ENCODE assay signal across 8 cellular contexts in genomic region chr3:112561085-112561692, GRCh38. TPM values are rescaled to one million over a fixed set of nuclear protein-coding genes. Genes with fewer than 3 reads are reported as not detected.
DNase-seq lines count a peak whose midpoint lies in the region; ATAC-seq and TF ChIP-seq lines count a peak whose summit lies in the region.

No MANE protein-coding gene starts in this region.

- peak overlapping the region; percentile 89 for H3K4me3 Mint-ChIP-seq in activated CD8-positive, alpha-beta T cell treated with anti-CD3 and anti-CD28 coated beads for 36 hours
- peak overlapping the region; percentile 92 for H3K4me3 Mint-ChIP-seq in endodermal cell

- peaks cover 44% of the 10 kb centered on the region for H3K4me1 Mint-ChIP-seq in activated CD8-positive, alpha-beta T cell treated with anti-CD3 and anti-CD28 coated beads for 36 hours (ENCODE audit: low read depth)
- H3K4me1 Mint-ChIP-seq in endodermal cell: peaks cover 28% of the 10 kb centered on the region

- no peaks in the 10 kb centered on the region for H3K27me3 Mint-ChIP-seq in activated CD8-positive, alpha-beta T cell treated with anti-CD3 and anti-CD28 coated beads for 36 hours
- no peaks in the 10 kb centered on the region for H3K27me3 Mint-ChIP-seq in endodermal cell (ENCODE audit: insufficient read depth)

- POLR2A ChIA-PET in activated CD8-positive, alpha-beta T cell treated with anti-CD3 and anti-CD28 coated beads for 36 hours (lab: Charles Lee): interaction anchor here (0.7 to 1.9 kb wide), 5 partner anchors 10 to 227 kb away, joined by 3 to 7 read pairs (median 4); partner anchors contain the start of gene CD200

- peaks cover 0 to 9% (median 7%) of the 10 kb centered on the region in 11 experiments; a peak in 9 of 22 replicates for H3K9me3 ChIP-seq in BLaER1 treated with 17β-estradiol and CSF1 and Interleukin-3, amounts not matched to agents 10 nM and 100 nM (replicated peaks in 1 of 11)
- no peaks in the 10 kb centered on the region for H3K9me3 ChIP-seq in endodermal cell (ENCODE audit: control insufficient read depth, low read length)

- CTCF ChIA-PET in activated CD8-positive, alpha-beta T cell treated with anti-CD3 and anti-CD28 coated beads for 36 hours (lab: Charles Lee): interaction anchor here (1.1 kb wide), 1 partner anchor 268 kb away, joined by 6 read pairs; the partner anchor contains the start of gene SLC9C1

- H3K27ac Mint-ChIP-seq in activated CD8-positive, alpha-beta T cell treated with anti-CD3 and anti-CD28 coated beads for 36 hours: peak overlapping the region; percentile 94
- peak overlapping the region; percentile 98 for H3K27ac Mint-ChIP-seq in endodermal cell

- H4K20me1 ChIP-seq in BLaER1 treated with 17β-estradiol and CSF1 and Interleukin-3, amounts not matched to agents 10 nM and 100 nM: peaks cover 0 to 22% (median 8%) of the 10 kb centered on the region in 11 experiments; a peak in 10 of 22 replicates

- H3K9ac ChIP-seq in BLaER1 treated with 17β-estradiol and CSF1 and Interleukin-3, amounts not matched to agents 10 nM and 100 nM: peak overlapping the region; percentile 87 to 96 (median 94)
- peak overlapping the region; percentile 81 for H3K9ac ChIP-seq in endodermal cell (ENCODE audit: extremely low read depth, low read length, poor library complexity, severe bottlenecking)

- TF ChIP-seq CTCF in activated CD8-positive, alpha-beta T cell treated with anti-CD3 and anti-CD28 coated beads for 36 hours (IDR thresholded peaks at IDR 0.05): no peak
- no peak for TF ChIP-seq CTCF in endodermal cell (conservative IDR thresholded peaks at IDR 0.05)

- intact Hi-C loops in activated CD8-positive, alpha-beta T cell treated with anti-CD3 and anti-CD28 coated beads for 36 hours (cut with micrococcal nuclease): loop anchor here (10.0 kb wide), 1 partner anchor 414 kb away; the partner anchor contains the start of gene CD200R1

- H3K4me1 ChIP-seq in BLaER1 treated with 17β-estradiol and CSF1 and Interleukin-3, amounts not matched to agents 10 nM and 100 nM: peaks cover 21 to 46% (median 43%) of the 10 kb centered on the region in 10 experiments
- no peaks in the 10 kb centered on the region for H3K4me1 ChIP-seq in endodermal cell (ENCODE audit: control insufficient read depth, insufficient read depth, low read length)

- peak overlapping the region; percentile 79 to 96 (median 90) for H3K4me3 ChIP-seq in BLaER1 treated with 17β-estradiol and CSF1 and Interleukin-3, amounts not matched to agents 10 nM and 100 nM
- H3K4me3 ChIP-seq in endodermal cell (ENCODE audit: low read length): peak overlapping the region; percentile 98

- peak overlapping the region; percentile 78 to 97 (median 91) for H3K4me2 ChIP-seq in BLaER1 treated with 17β-estradiol and CSF1 and Interleukin-3, amounts not matched to agents 10 nM and 100 nM

- H3K27me3 ChIP-seq in BLaER1 treated with 17β-estradiol and CSF1 and Interleukin-3, amounts not matched to agents 10 nM and 100 nM: no peaks in the 10 kb centered on the region
- no peaks in the 10 kb centered on the region for H3K27me3 ChIP-seq in endodermal cell (ENCODE audit: control insufficient read depth, insufficient read depth, low read length, poor library complexity, severe bottlenecking)

- ATAC-seq in GM19035 (IDR thresholded peaks at IDR 0.05; ENCODE audit: unreplicated experiment): peak; percentile 29
- ATAC-seq in HG03342 (IDR thresholded peaks at IDR 0.05; ENCODE audit: unreplicated experiment): peak; percentile 43
- peak; percentile 48 for ATAC-seq in activated CD8-positive, alpha-beta T cell treated with anti-CD3 and anti-CD28 coated beads for 36 hours

- peak overlapping the region; percentile 86 to 96 (median 94) for H3K27ac ChIP-seq in BLaER1 treated with 17β-estradiol and CSF1 and Interleukin-3, amounts not matched to agents 10 nM and 100 nM
- peak overlapping the region; percentile 96 for H3K27ac ChIP-seq in endodermal cell (ENCODE audit: low read depth, low read length)

- no peaks in the 10 kb centered on the region for H3K9me3 Mint-ChIP-seq in activated CD8-positive, alpha-beta T cell treated with anti-CD3 and anti-CD28 coated beads for 36 hours
- peaks cover 3% of the 10 kb centered on the region for H3K9me3 Mint-ChIP-seq in endodermal cell

- H3K36me3 ChIP-seq in BLaER1 treated with 17β-estradiol and CSF1 and Interleukin-3, amounts not matched to agents 10 nM and 100 nM: peaks cover 6 to 40% (median 20%) of the 10 kb centered on the region in 11 experiments
- peaks cover 7% of the 10 kb centered on the region for H3K36me3 ChIP-seq in endodermal cell (ENCODE audit: control insufficient read depth, insufficient read depth, low read length)

- WGBS in endodermal cell (ENCODE audit: insufficient coverage in 1 of 2, insufficient read length in 1 of 2), 2 experiments: 0% methylated on average over 9 to 44 of the region's 44 CpGs

- DNase-seq in NCI-H69 (lab: John Stamatoyannopoulos, UW) (peak; percentile 71), endodermal cell (peak; percentile 91), midbrain (lab: John Stamatoyannopoulos, UW) (peak; percentile 82)
- peak; percentile 89 for DNase-seq in activated CD8-positive, alpha-beta T cell treated with anti-CD3 and anti-CD28 coated beads for 36 hours
- peak; percentile 24 to 68 for DNase-seq in stimulated activated CD8-positive, alpha-beta memory T cell treated with anti-CD3 and anti-CD28 coated beads, Interleukin-2, amount 100 ng/mL, for 1 hour (ENCODE audit: low read depth in 2 of 2)

- peaks cover 16% of the 10 kb centered on the region for H3K36me3 Mint-ChIP-seq in activated CD8-positive, alpha-beta T cell treated with anti-CD3 and anti-CD28 coated beads for 36 hours (ENCODE audit: low read depth)
- peaks cover 25% of the 10 kb centered on the region for H3K36me3 Mint-ChIP-seq in endodermal cell (ENCODE audit: low read depth)

RNA-seq across cellular contexts. Expression of gene ATG3, which starts 0.6 kb away (rescaled TPM):
- total RNA-seq in activated CD8-positive, alpha-beta T cell treated with anti-CD3 and anti-CD28 coated beads for 36 hours: 10 to 100 TPM; 56.5 to 58.4 TPM
- 10 to 100 TPM; 36.3 to 42.1 TPM for total RNA-seq in endodermal cell
- polyA plus RNA-seq in endodermal cell (2013, experiment 1 of 2): 41.5 TPM
- 41.5 TPM for polyA plus RNA-seq in endodermal cell (2013, experiment 2 of 2)

RNA-seq across cellular contexts. Expression of gene SLC35A5, which starts 0.7 kb away (rescaled TPM):
- 10 to 100 TPM; 14.7 to 15.3 TPM for total RNA-seq in activated CD8-positive, alpha-beta T cell treated with anti-CD3 and anti-CD28 coated beads for 36 hours
- 10 to 100 TPM; 39.9 to 43.2 TPM for total RNA-seq in endodermal cell
- 60.8 TPM for polyA plus RNA-seq in endodermal cell (2013, experiment 1 of 2)
- polyA plus RNA-seq in endodermal cell (2013, experiment 2 of 2): 47.9 TPM

Comparison
In these comparisons a context has a peak if more than half of its experiments do, and no peak if none do; other contexts are left out.
1. Peak in every context shown above with its lines: DNase-seq, ATAC-seq, H3K4me3 ChIP-seq and H3K27ac ChIP-seq.